ENCODE assay signal across 7 cellular contexts in the genomic region with DNA sequence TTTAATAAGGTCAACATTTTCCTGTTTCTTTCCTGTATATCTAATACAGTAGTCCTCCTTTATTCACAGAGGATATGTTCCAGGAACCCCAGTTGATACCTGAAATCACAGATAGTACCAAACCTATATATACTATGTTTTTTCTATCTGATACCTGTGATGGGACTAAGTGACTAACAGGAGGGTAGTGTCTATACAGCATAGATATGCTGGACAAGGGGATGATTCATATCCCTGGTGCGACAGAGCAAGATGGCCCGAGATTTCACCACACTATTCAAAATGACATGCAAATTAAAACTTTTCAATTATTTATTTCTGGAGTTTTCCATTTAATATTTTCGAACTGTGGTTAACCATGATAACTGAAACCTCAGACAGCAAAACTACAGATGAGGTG.
"Had no signal": no experiment of that assay in that cellular context is flagged by ENCODE, and none has a peak within 500 bp of the region (broad histone marks: within the 10 kb centered on the region; RNA-seq: fewer than 3 reads in every experiment).

No MANE protein-coding gene starts in this region.

- ATAC-seq: HepG2 had no signal

- H3K4me3 ChIP-seq: GM23248, HAP-1 had no signal

- H3K9me3 ChIP-seq: HAP-1 had no signal

- H3K36me3 ChIP-seq: HAP-1 had no signal

- H3K27ac ChIP-seq: GM23248, HL-60 had no signal

- DNase-seq: GM23248, GOT3, H7, KBM-7 had no signal
